In the genomic region with DNA sequence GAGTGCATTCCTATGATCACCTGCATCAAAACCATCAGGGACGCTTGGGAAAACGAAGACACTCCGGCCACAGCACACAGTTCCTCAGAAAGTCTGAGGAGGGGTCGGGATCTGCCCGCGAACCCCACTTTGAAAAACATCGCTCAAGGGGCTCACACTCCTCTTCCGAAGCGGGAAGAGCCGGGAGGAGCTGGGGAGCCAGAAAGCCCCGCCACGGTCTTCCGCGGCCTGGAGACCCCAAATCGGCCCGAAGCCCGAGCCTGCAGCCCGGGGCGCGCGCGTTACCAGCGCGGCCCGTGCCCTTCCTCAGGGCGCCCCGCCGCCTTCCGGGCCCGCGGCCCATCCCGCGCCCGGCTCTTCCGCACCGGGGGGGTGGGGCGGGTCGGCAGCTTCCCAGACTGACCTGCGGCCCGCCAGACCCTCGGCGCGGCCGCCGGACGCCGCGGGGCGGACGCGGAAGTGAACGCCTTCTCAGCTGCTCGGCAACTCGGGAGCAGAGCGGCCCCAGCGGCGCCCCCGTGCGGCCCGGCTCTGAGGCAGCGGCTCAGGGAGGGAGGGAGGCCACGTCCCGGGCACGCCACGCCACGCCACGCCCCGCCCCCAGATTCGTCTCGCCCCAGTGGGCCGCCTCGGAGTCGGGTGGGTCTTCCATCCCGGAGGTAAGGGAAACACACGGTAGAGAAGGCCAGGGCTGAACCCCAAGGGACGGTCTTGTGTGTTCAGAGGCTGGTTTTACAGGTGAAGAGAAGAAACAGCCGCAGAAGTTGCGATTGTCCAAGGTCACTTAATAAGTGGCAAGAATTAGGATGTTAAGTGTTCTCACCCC, we compare ENCODE assay signal across 1 cellular context.
TF ChIP-seq lines count a peak whose summit lies in the region.

A gene (minus strand): TSS at position 461 of the 826 bp plus-strand sequence. CDS start 3,052 bp downstream, outside the sequence.

TF ChIP-seq in HEK293, 187 proteins besides CTCF, POLR2A, EP300 and RAD21 (continued from another document and continues in another):
- TF ChIP-seq ZNF354C (tag by site-specific recombination; IDR thresholded peaks at IDR 0.05; ENCODE audit: borderline replicate concordance, low read depth) (no peak), ZNF169 (tag by site-specific recombination; IDR thresholded peaks at IDR 0.05) (no peak), ZNF501 (tag by site-specific recombination; IDR thresholded peaks at IDR 0.05) (no peak), ZXDB (tag by site-specific recombination; IDR thresholded peaks at IDR 0.05) (no peak), KLF1 (tag by site-specific recombination; IDR thresholded peaks at IDR 0.05) (peak; percentile 45), ZNF473 (tag by site-specific recombination; IDR thresholded peaks at IDR 0.05) (no peak), ZNF768 (tag by site-specific recombination; IDR thresholded peaks at IDR 0.05) (no peak), GLI4 (tag by site-specific recombination; IDR thresholded peaks at IDR 0.05) (no peak), ZBTB1 (tag by site-specific recombination; IDR thresholded peaks at IDR 0.05) (no peak), GLI2 (tag by site-specific recombination; IDR thresholded peaks at IDR 0.05; ENCODE audit: borderline replicate concordance, low read depth) (no peak), ZNF521 (tag by site-specific recombination; IDR thresholded peaks at IDR 0.05) (no peak), ZNF792 (tag by site-specific recombination; IDR thresholded peaks at IDR 0.05) (no peak), ZNF48 (tag by site-specific recombination; IDR thresholded peaks at IDR 0.05) (no peak), ZNF670 (tag by site-specific recombination; IDR thresholded peaks at IDR 0.05; ENCODE audit: low read depth) (no peak), ZNF324 (tag by site-specific recombination; IDR thresholded peaks at IDR 0.05) (no peak), ZNF23 (tag by site-specific recombination; IDR thresholded peaks at IDR 0.05; ENCODE audit: borderline replicate concordance) (no peak), SCRT2 (tag by site-specific recombination; IDR thresholded peaks at IDR 0.05) (no peak), ZNF624 (tag by site-specific recombination; IDR thresholded peaks at IDR 0.05) (no peak), ZNF211 (tag by site-specific recombination; IDR thresholded peaks at IDR 0.05; ENCODE audit: low read depth) (no peak), ZNF175 (tag by site-specific recombination; IDR thresholded peaks at IDR 0.05) (no peak), ZNF660 (tag by site-specific recombination; IDR thresholded peaks at IDR 0.05) (peak; percentile 81; the same call in 1 of the 2 replicates), SP3 (tag by site-specific recombination; IDR thresholded peaks at IDR 0.05) (no peak), ZNF664 (tag by site-specific recombination; IDR thresholded peaks at IDR 0.05) (no peak), KLF8 (tag by site-specific recombination; IDR thresholded peaks at IDR 0.05) (peak; percentile 62; the same call in 1 of the 2 replicates), HOXA7 (CRISPR knock-in tag; IDR thresholded peaks at IDR 0.05; ENCODE audit: borderline replicate concordance) (no peak), ZNF785 (tag by site-specific recombination; IDR thresholded peaks at IDR 0.05) (peak; percentile 97), ZNF623 (tag by site-specific recombination; IDR thresholded peaks at IDR 0.05) (no peak), YY1 (tag by site-specific recombination; IDR thresholded peaks at IDR 0.05) (no peak)
- TF ChIP-seq, protein P1, sequence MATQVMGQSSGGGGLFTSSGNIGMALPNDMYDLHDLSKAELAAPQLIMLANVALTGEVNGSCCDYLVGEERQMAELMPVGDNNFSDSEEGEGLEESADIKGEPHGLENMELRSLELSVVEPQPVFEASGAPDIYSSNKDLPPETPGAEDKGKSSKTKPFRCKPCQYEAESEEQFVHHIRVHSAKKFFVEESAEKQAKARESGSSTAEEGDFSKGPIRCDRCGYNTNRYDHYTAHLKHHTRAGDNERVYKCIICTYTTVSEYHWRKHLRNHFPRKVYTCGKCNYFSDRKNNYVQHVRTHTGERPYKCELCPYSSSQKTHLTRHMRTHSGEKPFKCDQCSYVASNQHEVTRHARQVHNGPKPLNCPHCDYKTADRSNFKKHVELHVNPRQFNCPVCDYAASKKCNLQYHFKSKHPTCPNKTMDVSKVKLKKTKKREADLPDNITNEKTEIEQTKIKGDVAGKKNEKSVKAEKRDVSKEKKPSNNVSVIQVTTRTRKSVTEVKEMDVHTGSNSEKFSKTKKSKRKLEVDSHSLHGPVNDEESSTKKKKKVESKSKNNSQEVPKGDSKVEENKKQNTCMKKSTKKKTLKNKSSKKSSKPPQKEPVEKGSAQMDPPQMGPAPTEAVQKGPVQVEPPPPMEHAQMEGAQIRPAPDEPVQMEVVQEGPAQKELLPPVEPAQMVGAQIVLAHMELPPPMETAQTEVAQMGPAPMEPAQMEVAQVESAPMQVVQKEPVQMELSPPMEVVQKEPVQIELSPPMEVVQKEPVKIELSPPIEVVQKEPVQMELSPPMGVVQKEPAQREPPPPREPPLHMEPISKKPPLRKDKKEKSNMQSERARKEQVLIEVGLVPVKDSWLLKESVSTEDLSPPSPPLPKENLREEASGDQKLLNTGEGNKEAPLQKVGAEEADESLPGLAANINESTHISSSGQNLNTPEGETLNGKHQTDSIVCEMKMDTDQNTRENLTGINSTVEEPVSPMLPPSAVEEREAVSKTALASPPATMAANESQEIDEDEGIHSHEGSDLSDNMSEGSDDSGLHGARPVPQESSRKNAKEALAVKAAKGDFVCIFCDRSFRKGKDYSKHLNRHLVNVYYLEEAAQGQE (tag by site-specific recombination; IDR thresholded peaks at IDR 0.05) = no peak
- TF ChIP-seq, protein P2, sequence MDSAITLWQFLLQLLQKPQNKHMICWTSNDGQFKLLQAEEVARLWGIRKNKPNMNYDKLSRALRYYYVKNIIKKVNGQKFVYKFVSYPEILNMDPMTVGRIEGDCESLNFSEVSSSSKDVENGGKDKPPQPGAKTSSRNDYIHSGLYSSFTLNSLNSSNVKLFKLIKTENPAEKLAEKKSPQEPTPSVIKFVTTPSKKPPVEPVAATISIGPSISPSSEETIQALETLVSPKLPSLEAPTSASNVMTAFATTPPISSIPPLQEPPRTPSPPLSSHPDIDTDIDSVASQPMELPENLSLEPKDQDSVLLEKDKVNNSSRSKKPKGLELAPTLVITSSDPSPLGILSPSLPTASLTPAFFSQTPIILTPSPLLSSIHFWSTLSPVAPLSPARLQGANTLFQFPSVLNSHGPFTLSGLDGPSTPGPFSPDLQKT (IDR thresholded peaks at IDR 0.05; ENCODE audit: borderline replicate concordance, low read depth, low read length) = no peak
- TF ChIP-seq, protein P3, sequence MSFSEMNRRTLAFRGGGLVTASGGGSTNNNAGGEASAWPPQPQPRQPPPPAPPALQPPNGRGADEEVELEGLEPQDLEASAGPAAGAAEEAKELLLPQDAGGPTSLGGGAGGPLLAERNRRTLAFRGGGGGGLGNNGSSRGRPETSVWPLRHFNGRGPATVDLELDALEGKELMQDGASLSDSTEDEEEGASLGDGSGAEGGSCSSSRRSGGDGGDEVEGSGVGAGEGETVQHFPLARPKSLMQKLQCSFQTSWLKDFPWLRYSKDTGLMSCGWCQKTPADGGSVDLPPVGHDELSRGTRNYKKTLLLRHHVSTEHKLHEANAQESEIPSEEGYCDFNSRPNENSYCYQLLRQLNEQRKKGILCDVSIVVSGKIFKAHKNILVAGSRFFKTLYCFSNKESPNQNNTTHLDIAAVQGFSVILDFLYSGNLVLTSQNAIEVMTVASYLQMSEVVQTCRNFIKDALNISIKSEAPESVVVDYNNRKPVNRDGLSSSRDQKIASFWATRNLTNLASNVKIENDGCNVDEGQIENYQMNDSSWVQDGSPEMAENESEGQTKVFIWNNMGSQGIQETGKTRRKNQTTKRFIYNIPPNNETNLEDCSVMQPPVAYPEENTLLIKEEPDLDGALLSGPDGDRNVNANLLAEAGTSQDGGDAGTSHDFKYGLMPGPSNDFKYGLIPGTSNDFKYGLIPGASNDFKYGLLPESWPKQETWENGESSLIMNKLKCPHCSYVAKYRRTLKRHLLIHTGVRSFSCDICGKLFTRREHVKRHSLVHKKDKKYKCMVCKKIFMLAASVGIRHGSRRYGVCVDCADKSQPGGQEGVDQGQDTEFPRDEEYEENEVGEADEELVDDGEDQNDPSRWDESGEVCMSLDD (tag by site-specific recombination; IDR thresholded peaks at IDR 0.05) = no peak
- TF ChIP-seq, protein P4, sequence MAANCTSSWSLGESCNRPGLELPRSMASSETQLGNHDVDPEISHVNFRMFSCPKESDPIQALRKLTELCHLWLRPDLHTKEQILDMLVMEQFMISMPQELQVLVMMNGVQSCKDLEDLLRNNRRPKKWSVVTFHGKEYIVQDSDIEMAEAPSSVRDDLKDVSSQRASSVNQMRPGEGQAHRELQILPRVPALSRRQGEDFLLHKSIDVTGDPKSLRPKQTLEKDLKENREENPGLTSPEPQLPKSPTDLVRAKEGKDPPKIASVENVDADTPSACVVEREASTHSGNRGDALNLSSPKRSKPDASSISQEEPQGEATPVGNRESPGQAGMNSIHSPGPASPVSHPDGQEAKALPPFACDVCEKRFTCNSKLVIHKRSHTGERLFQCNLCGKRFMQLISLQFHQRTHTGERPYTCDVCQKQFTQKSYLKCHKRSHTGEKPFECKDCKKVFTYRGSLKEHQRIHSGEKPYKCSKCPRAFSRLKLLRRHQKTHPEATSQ (tag by site-specific recombination; IDR thresholded peaks at IDR 0.05) = no peak
- TF ChIP-seq, protein P5, sequence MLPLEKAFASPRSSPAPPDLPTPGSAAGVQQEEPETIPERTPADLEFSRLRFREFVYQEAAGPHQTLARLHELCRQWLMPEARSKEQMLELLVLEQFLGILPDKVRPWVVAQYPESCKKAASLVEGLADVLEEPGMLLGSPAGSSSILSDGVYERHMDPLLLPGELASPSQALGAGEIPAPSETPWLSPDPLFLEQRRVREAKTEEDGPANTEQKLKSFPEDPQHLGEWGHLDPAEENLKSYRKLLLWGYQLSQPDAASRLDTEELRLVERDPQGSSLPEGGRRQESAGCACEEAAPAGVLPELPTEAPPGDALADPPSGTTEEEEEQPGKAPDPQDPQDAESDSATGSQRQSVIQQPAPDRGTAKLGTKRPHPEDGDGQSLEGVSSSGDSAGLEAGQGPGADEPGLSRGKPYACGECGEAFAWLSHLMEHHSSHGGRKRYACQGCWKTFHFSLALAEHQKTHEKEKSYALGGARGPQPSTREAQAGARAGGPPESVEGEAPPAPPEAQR (tag by site-specific recombination; IDR thresholded peaks at IDR 0.05) = no peak
- TF ChIP-seq, protein P6, sequence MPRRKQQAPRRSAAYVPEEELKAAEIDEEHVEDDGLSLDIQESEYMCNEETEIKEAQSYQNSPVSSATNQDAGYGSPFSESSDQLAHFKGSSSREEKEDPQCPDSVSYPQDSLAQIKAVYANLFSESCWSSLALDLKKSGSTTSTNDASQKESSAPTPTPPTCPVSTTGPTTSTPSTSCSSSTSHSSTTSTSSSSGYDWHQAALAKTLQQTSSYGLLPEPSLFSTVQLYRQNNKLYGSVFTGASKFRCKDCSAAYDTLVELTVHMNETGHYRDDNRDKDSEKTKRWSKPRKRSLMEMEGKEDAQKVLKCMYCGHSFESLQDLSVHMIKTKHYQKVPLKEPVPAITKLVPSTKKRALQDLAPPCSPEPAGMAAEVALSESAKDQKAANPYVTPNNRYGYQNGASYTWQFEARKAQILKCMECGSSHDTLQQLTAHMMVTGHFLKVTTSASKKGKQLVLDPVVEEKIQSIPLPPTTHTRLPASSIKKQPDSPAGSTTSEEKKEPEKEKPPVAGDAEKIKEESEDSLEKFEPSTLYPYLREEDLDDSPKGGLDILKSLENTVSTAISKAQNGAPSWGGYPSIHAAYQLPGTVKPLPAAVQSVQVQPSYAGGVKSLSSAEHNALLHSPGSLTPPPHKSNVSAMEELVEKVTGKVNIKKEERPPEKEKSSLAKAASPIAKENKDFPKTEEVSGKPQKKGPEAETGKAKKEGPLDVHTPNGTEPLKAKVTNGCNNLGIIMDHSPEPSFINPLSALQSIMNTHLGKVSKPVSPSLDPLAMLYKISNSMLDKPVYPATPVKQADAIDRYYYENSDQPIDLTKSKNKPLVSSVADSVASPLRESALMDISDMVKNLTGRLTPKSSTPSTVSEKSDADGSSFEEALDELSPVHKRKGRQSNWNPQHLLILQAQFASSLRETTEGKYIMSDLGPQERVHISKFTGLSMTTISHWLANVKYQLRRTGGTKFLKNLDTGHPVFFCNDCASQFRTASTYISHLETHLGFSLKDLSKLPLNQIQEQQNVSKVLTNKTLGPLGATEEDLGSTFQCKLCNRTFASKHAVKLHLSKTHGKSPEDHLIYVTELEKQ (tag by site-specific recombination; IDR thresholded peaks at IDR 0.05; ENCODE audit: borderline replicate concordance) = no peak
- TF ChIP-seq, protein P7, sequence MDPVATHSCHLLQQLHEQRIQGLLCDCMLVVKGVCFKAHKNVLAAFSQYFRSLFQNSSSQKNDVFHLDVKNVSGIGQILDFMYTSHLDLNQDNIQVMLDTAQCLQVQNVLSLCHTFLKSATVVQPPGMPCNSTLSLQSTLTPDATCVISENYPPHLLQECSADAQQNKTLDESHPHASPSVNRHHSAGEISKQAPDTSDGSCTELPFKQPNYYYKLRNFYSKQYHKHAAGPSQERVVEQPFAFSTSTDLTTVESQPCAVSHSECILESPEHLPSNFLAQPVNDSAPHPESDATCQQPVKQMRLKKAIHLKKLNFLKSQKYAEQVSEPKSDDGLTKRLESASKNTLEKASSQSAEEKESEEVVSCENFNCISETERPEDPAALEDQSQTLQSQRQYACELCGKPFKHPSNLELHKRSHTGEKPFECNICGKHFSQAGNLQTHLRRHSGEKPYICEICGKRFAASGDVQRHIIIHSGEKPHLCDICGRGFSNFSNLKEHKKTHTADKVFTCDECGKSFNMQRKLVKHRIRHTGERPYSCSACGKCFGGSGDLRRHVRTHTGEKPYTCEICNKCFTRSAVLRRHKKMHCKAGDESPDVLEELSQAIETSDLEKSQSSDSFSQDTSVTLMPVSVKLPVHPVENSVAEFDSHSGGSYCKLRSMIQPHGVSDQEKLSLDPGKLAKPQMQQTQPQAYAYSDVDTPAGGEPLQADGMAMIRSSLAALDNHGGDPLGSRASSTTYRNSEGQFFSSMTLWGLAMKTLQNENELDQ (tag by site-specific recombination; IDR thresholded peaks at IDR 0.05; ENCODE audit: low read depth) = no peak
- TF ChIP-seq, protein P8, sequence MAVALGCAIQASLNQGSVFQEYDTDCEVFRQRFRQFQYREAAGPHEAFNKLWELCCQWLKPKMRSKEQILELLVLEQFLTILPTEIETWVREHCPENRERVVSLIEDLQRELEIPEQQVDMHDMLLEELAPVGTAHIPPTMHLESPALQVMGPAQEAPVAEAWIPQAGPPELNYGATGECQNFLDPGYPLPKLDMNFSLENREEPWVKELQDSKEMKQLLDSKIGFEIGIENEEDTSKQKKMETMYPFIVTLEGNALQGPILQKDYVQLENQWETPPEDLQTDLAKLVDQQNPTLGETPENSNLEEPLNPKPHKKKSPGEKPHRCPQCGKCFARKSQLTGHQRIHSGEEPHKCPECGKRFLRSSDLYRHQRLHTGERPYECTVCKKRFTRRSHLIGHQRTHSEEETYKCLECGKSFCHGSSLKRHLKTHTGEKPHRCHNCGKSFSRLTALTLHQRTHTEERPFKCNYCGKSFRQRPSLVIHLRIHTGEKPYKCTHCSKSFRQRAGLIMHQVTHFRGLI (tag by site-specific recombination; IDR thresholded peaks at IDR 0.05) = no peak
